Comparison of ENCODE assay signal across 14 cellular contexts in genomic region chr1:221643404-221644175, GRCh38.
DNase-seq lines count a peak whose midpoint lies in the region; ATAC-seq, FAIRE-seq and TF ChIP-seq lines count a peak whose summit lies in the region.
"Had no signal": no experiment of that assay in that cellular context is flagged by ENCODE, and none has a peak within 500 bp of the region (broad histone marks: within the 10 kb centered on the region; RNA-seq: fewer than 3 reads in every experiment).

No MANE protein-coding gene starts in this region.

- peak overlapping the region; percentile 32 for H3K27ac Mint-ChIP-seq in stimulated activated memory B cell treated with anti-CD40 and anti-IgM and Interleukin-4, amounts not matched to agents 10 μg/mL and 1 μg/mL and 100 μg/mL, for 72 hours
- H3K27ac Mint-ChIP-seq in H9 = no peak overlapping the region
- H3K27ac Mint-ChIP-seq: CD4-positive, alpha-beta memory T cell; dendritic cell treated with granulocyte-macrophage colony-stimulating factor and Interleukin-4, amounts not matched to agents 40 ng/mL and 50 ng/mL, for 4 days; naive thymus-derived CD4-positive, alpha-beta T cell had no signal

- no peak overlapping the region for H2BK120ac ChIP-seq in H9 (ENCODE audit: low read depth, low read length, poor library complexity, severe bottlenecking)

- no peak overlapping the region for H2BK20ac ChIP-seq in H9 (ENCODE audit: low read depth, low read length, poor library complexity, severe bottlenecking)

- no peak overlapping the region for H4K91ac ChIP-seq in H9 (ENCODE audit: insufficient read length, low read depth, low read length)

- no peak overlapping the region for H2BK5ac ChIP-seq in H9 (ENCODE audit: insufficient read length, low read length)

- no peak for FAIRE-seq in D721Med (lab: Jason Lieb, UNC)
- FAIRE-seq: H1 had no signal

- H3K23me2 ChIP-seq in H9 (ENCODE audit: insufficient read length, low read depth, low read length, poor library complexity, severe bottlenecking) = no peaks in the 10 kb centered on the region

- H3K4me3 Mint-ChIP-seq in stimulated activated memory B cell treated with anti-CD40 and anti-IgM and Interleukin-4, amounts not matched to agents 10 μg/mL and 1 μg/mL and 100 μg/mL, for 72 hours = no peak overlapping the region
- no peak overlapping the region for H3K4me3 Mint-ChIP-seq in H9
- H3K4me3 Mint-ChIP-seq: CD4-positive, alpha-beta memory T cell; dendritic cell treated with granulocyte-macrophage colony-stimulating factor and Interleukin-4, amounts not matched to agents 40 ng/mL and 50 ng/mL, for 4 days; naive thymus-derived CD4-positive, alpha-beta T cell had no signal

- no peak overlapping the region for H3K14ac ChIP-seq in H9 (ENCODE audit: insufficient read depth, low read length)

- no peak overlapping the region for H3K4ac ChIP-seq in H9 (ENCODE audit: low read depth, low read length)

- no peaks in the 10 kb centered on the region for H3K79me1 ChIP-seq in H9 (ENCODE audit: insufficient read depth, low read depth, low read length, poor library complexity, severe bottlenecking)

- no peaks in the 10 kb centered on the region for H3K9me3 ChIP-seq in H9 (ENCODE audit: control insufficient read depth, low read depth, low read length)
- H3K9me3 ChIP-seq: right lobe of liver had no signal

- no peak overlapping the region for H3K27ac ChIP-seq in H9 (ENCODE audit: insufficient read length, low read depth, low read length)
- H3K27ac ChIP-seq: right lobe of liver had no signal

- no peak overlapping the region for H2BK15ac ChIP-seq in H9 (ENCODE audit: low read depth, low read length)

- peak; percentile 65 for ATAC-seq in GM18909 (IDR thresholded peaks at IDR 0.05; ENCODE audit: poor library complexity, unreplicated experiment)
- ATAC-seq in GM21717 (IDR thresholded peaks at IDR 0.05; ENCODE audit: unreplicated experiment) = peak; percentile 78
- peak; percentile 55 for ATAC-seq in HG03280 (IDR thresholded peaks at IDR 0.05; ENCODE audit: unreplicated experiment)
- no peak for ATAC-seq in stimulated activated memory B cell treated with anti-CD40 and anti-IgM and Interleukin-4, amounts not matched to agents 10 μg/mL and 1 μg/mL and 100 μg/mL, for 72 hours
- ATAC-seq: naive thymus-derived CD4-positive, alpha-beta T cell; right lobe of liver had no signal

- H3K27me3 Mint-ChIP-seq in stimulated activated memory B cell treated with anti-CD40 and anti-IgM and Interleukin-4, amounts not matched to agents 10 μg/mL and 1 μg/mL and 100 μg/mL, for 72 hours = no peaks in the 10 kb centered on the region
- no peaks in the 10 kb centered on the region for H3K27me3 Mint-ChIP-seq in H9 (ENCODE audit: low read depth)
- H3K27me3 Mint-ChIP-seq: CD4-positive, alpha-beta memory T cell; dendritic cell treated with granulocyte-macrophage colony-stimulating factor and Interleukin-4, amounts not matched to agents 40 ng/mL and 50 ng/mL, for 4 days had no signal

- TF ChIP-seq CTCF in D721Med (IDR thresholded peaks at IDR 0.05; ENCODE audit: insufficient read depth, missing control alignments) = no peak
- no peak for TF ChIP-seq CTCF in H9 (conservative IDR thresholded peaks at IDR 0.05)

- no peaks in the 10 kb centered on the region; the same call in 1 of the 2 replicates for H3K79me2 ChIP-seq in H9 (ENCODE audit: insufficient read depth, low read length)

- H3K27me3 ChIP-seq in H9 (ENCODE audit: insufficient read depth, low read length) = no peaks in the 10 kb centered on the region
- H3K27me3 ChIP-seq: right lobe of liver had no signal

- DNase-seq in DMS79 (lab: John Stamatoyannopoulos, UW) (no peak), D721Med (ENCODE audit: insufficient read length, low spot score) (no peak), H9 (no peak)
- DNase-seq: CD4-positive, alpha-beta memory T cell; naive thymus-derived CD4-positive, alpha-beta T cell; NCI-H1092 treated with DMSO at 0.1 percent for 48 hours; NCI-H774; right lobe of liver had no signal

- no CpG with 5 or more reads among the region's 1 CpG for WGBS in H9 (ENCODE audit: extremely low coverage, insufficient read length, low lambda C conversion rate)

- no peak overlapping the region for H2AK5ac ChIP-seq in H9 (ENCODE audit: insufficient read length, low read length)

- no peak overlapping the region for H3T11ph ChIP-seq in H9 (ENCODE audit: low read length)

- H3K18ac ChIP-seq in H9 (ENCODE audit: insufficient read length, low read depth, low read length) = no peak overlapping the region

- H3K56ac ChIP-seq in H9 (ENCODE audit: insufficient read length, low read depth, low read length) = no peak overlapping the region

- no peak overlapping the region for H2AFZ ChIP-seq in H9 (ENCODE audit: low read length)

- H4K20me1 ChIP-seq in H9 (ENCODE audit: control insufficient read depth, insufficient read depth, insufficient read length) = no peaks in the 10 kb centered on the region

- H3K9ac ChIP-seq in H9 (ENCODE audit: extremely low read depth, insufficient read length, low read length) = no peak overlapping the region

- H2BK12ac ChIP-seq in H9 (ENCODE audit: insufficient read length, low read depth, low read length) = no peak overlapping the region

- H3K9me3 Mint-ChIP-seq in stimulated activated memory B cell treated with anti-CD40 and anti-IgM and Interleukin-4, amounts not matched to agents 10 μg/mL and 1 μg/mL and 100 μg/mL, for 72 hours = no peaks in the 10 kb centered on the region
- no peaks in the 10 kb centered on the region for H3K9me3 Mint-ChIP-seq in H9
- H3K9me3 Mint-ChIP-seq: dendritic cell treated with granulocyte-macrophage colony-stimulating factor and Interleukin-4, amounts not matched to agents 40 ng/mL and 50 ng/mL, for 4 days; naive thymus-derived CD4-positive, alpha-beta T cell had no signal

- H3K36me3 Mint-ChIP-seq in stimulated activated memory B cell treated with anti-CD40 and anti-IgM and Interleukin-4, amounts not matched to agents 10 μg/mL and 1 μg/mL and 100 μg/mL, for 72 hours = no peaks in the 10 kb centered on the region
- H3K36me3 Mint-ChIP-seq in H9 (ENCODE audit: insufficient read depth in 1 of 3, low read depth in 3 of 3) = no peaks in the 10 kb centered on the region
- H3K36me3 Mint-ChIP-seq: CD4-positive, alpha-beta memory T cell; naive thymus-derived CD4-positive, alpha-beta T cell had no signal

- H3K4me2 ChIP-seq in H9 (ENCODE audit: insufficient read depth, insufficient read length, low read length) = no peak overlapping the region

- no peaks in the 10 kb centered on the region for H3K4me1 ChIP-seq in H9 (ENCODE audit: insufficient read depth, low read length)
- H3K4me1 ChIP-seq: right lobe of liver had no signal

- no peak overlapping the region for H4K5ac ChIP-seq in H9 (ENCODE audit: insufficient read length, low read depth, low read length)

- no peak overlapping the region for H4K8ac ChIP-seq in H9 (replicated peaks; ENCODE audit: insufficient read length, low read depth, low read length)

- H3K4me1 Mint-ChIP-seq in stimulated activated memory B cell treated with anti-CD40 and anti-IgM and Interleukin-4, amounts not matched to agents 10 μg/mL and 1 μg/mL and 100 μg/mL, for 72 hours = peaks cover 17% of the 10 kb centered on the region
- peaks cover 8 to 16% of the 10 kb centered on the region in 2 experiments for H3K4me1 Mint-ChIP-seq in H9
- H3K4me1 Mint-ChIP-seq: CD4-positive, alpha-beta memory T cell; naive thymus-derived CD4-positive, alpha-beta T cell had no signal

- no peak overlapping the region for H3K23ac ChIP-seq in H9 (ENCODE audit: insufficient read length, low read depth, low read length)
